ENCODE assay signal across 8 cellular contexts in genomic region chr17:44324092-44324570, GRCh38. TPM values are rescaled to one million over a fixed set of nuclear protein-coding genes. Genes with fewer than 3 reads are reported as not detected.
DNase-seq lines count a peak whose midpoint lies in the region; ATAC-seq and TF ChIP-seq lines count a peak whose summit lies in the region.

No MANE protein-coding gene starts in this region.

- no peaks in the 10 kb centered on the region for H3K27me3 Mint-ChIP-seq in activated naive CD4-positive, alpha-beta T cell treated with anti-CD3 and anti-CD28 coated beads, Interleukin-2, amount 50 U/mL, for 24 hours
- H3K27me3 Mint-ChIP-seq in endothelial cell (ENCODE audit: unreplicated experiment), result peaks cover 15% of the 10 kb centered on the region
- H3K27me3 Mint-ChIP-seq in natural killer cell (ENCODE audit: low read depth in 2 of 2), result no peaks in the 10 kb centered on the region

- no peaks in the 10 kb centered on the region for H3K9me2 ChIP-seq in OCI-LY7 (ENCODE audit: insufficient read depth, low read length)

- peak overlapping the region; percentile 98 for H3K4me2 ChIP-seq in OCI-LY7 (ENCODE audit: low read length)

- peak overlapping the region; percentile 88 for H3K4me3 Mint-ChIP-seq in activated naive CD4-positive, alpha-beta T cell treated with anti-CD3 and anti-CD28 coated beads, Interleukin-2, amount 50 U/mL, for 24 hours
- H3K4me3 Mint-ChIP-seq in endothelial cell (ENCODE audit: unreplicated experiment) (peak overlapping the region; percentile 92), natural killer cell (peak overlapping the region; percentile 83)

- H3K9me3 ChIP-seq in OCI-LY7 (ENCODE audit: low read length), result no peaks in the 10 kb centered on the region

- H3K4me1 ChIP-seq in OCI-LY7 (ENCODE audit: insufficient read depth, low read length, poor library complexity, severe bottlenecking), result peaks cover 29% of the 10 kb centered on the region

- peak overlapping the region; percentile 97 for H3K4me3 ChIP-seq in OCI-LY7 (ENCODE audit: low read depth, low read length, poor library complexity, severe bottlenecking)

- H2AFZ ChIP-seq in OCI-LY7 (ENCODE audit: low read length), result no peak overlapping the region

- peaks cover 3% of the 10 kb centered on the region for H3K36me3 Mint-ChIP-seq in activated naive CD4-positive, alpha-beta T cell treated with anti-CD3 and anti-CD28 coated beads, Interleukin-2, amount 50 U/mL, for 24 hours
- H3K36me3 Mint-ChIP-seq in endothelial cell (ENCODE audit: low read depth, unreplicated experiment) (peaks cover 11% of the 10 kb centered on the region), natural killer cell (no peaks in the 10 kb centered on the region)

- TF ChIP-seq CTCF in OCI-LY7 (conservative IDR thresholded peaks at IDR 0.05; ENCODE audit: low read length) (no peak), endothelial cell (IDR thresholded peaks at IDR 0.05; ENCODE audit: unreplicated experiment) (no peak), natural killer cell (IDR thresholded peaks at IDR 0.05) (no peak)

- peak overlapping the region; percentile 29 for H3K27ac ChIP-seq in OCI-LY7 (ENCODE audit: low read depth, low read length, poor library complexity, severe bottlenecking)

- peaks cover 40% of the 10 kb centered on the region for H3K36me3 ChIP-seq in OCI-LY7 (ENCODE audit: insufficient read depth, low read length)

- intact Hi-C loops in OCI-LY7 (cut with micrococcal nuclease; ENCODE audit: unreplicated experiment), result loop anchor here (2.0 to 10.0 kb wide), 3 partner anchors 105 to 249 kb away; partner anchors contain the start of genes G6PC3 and UBTF
- intact Hi-C loops in natural killer cell (cut with micrococcal nuclease), result no loop called here

- peaks cover 21% of the 10 kb centered on the region for H3K4me1 Mint-ChIP-seq in activated naive CD4-positive, alpha-beta T cell treated with anti-CD3 and anti-CD28 coated beads, Interleukin-2, amount 50 U/mL, for 24 hours
- peaks cover 2% of the 10 kb centered on the region for H3K4me1 Mint-ChIP-seq in endothelial cell (ENCODE audit: unreplicated experiment)
- peaks cover 5 to 26% of the 10 kb centered on the region in 2 donors for H3K4me1 Mint-ChIP-seq in natural killer cell

- no peaks in the 10 kb centered on the region for H3K9me3 Mint-ChIP-seq in activated naive CD4-positive, alpha-beta T cell treated with anti-CD3 and anti-CD28 coated beads, Interleukin-2, amount 50 U/mL, for 24 hours
- H3K9me3 Mint-ChIP-seq in endothelial cell (ENCODE audit: unreplicated experiment) (no peaks in the 10 kb centered on the region), natural killer cell (no peaks in the 10 kb centered on the region)

- ATAC-seq in natural killer cell, result no peak

- no TSS peak for BruUV-seq in OCI-LY7 (replicated peaks; lab: Mats Ljungman, UMichigan)

- CTCF ChIA-PET in OCI-LY7 (lab: Charles Lee; ENCODE audit: unreplicated experiment), result no interaction called here

- H3K79me2 ChIP-seq in OCI-LY7 (ENCODE audit: insufficient read depth, low read depth, low read length), result peaks cover 11% of the 10 kb centered on the region

- POLR2A ChIA-PET in OCI-LY7 (lab: Charles Lee), result no interaction called here

- H4K20me1 ChIP-seq in OCI-LY7 (ENCODE audit: insufficient read depth, low read length), result no peaks in the 10 kb centered on the region

- H3K27ac Mint-ChIP-seq in activated naive CD4-positive, alpha-beta T cell treated with anti-CD3 and anti-CD28 coated beads, Interleukin-2, amount 50 U/mL, for 24 hours, result peak overlapping the region; percentile 41
- H3K27ac Mint-ChIP-seq in endothelial cell (ENCODE audit: unreplicated experiment), result no peak overlapping the region
- H3K27ac Mint-ChIP-seq in natural killer cell, result peak overlapping the region; percentile 56 to 58

- DNase-seq in activated naive CD4-positive, alpha-beta T cell (lab: John Stamatoyannopoulos, UW), result no peak
- DNase-seq in OCI-LY7 (ENCODE audit: low spot score) (no peak), endothelial cell (ENCODE audit: low spot score) (no peak), natural killer cell (no peak), epidermal melanocyte (ENCODE audit: insufficient read length, low spot score) (no peak), NCI-H1436 treated with DMSO at 0.1 percent for 48 hours (lab: John Stamatoyannopoulos, UW) (no peak), NCI-H2107 treated with DMSO at 0.1 percent for 48 hours (lab: John Stamatoyannopoulos, UW; ENCODE audit: unreplicated experiment) (no peak)

RNA-seq across cellular contexts. Expression of gene SLC25A39, which starts 0.5 kb away (rescaled TPM):
- total RNA-seq in OCI-LY7 (2014; rRNA removed; shearing (Covaris generic)), result 135 and 156 TPM in 2 replicates
- total RNA-seq in OCI-LY7 (2022), result 142 and 159 TPM in 2 replicates
- total RNA-seq in endothelial cell (ENCODE audit: unreplicated experiment), result 124 TPM
- total RNA-seq in natural killer cell, result 100 to 1,000 TPM in 1 of 3 donors, 10 to 100 TPM in 2; 82.4 to 105 (median 97.9) TPM

RNA-seq across cellular contexts. Expression of gene RUNDC3A, which starts 15.7 kb away (rescaled TPM):
- 0.09 TPM in 1 of 2 replicates, not detected in the other for total RNA-seq in OCI-LY7 (2014; rRNA removed; shearing (Covaris generic))
- 0.24 TPM in 1 of 2 replicates, not detected in the other for total RNA-seq in OCI-LY7 (2022)
- total RNA-seq in endothelial cell (ENCODE audit: unreplicated experiment), result 0.82 TPM
- under 1 TPM in 2 of 3 donors, not detected in 1; 0.31 to 0.48 TPM for total RNA-seq in natural killer cell

RNA-seq across cellular contexts. Expression of gene GRN, which starts 21.0 kb away (rescaled TPM):
- 185 and 203 TPM in 2 replicates for total RNA-seq in OCI-LY7 (2014; rRNA removed; shearing (Covaris generic))
- 228 and 247 TPM in 2 replicates for total RNA-seq in OCI-LY7 (2022)
- 904 TPM for total RNA-seq in endothelial cell (ENCODE audit: unreplicated experiment)
- total RNA-seq in natural killer cell, result 10 to 100 TPM; 42.4 to 69.8 (median 55.6) TPM

RNA-seq across cellular contexts. Expression of gene FAM171A2, which starts 39.5 kb away (rescaled TPM):
- 3.4 and 8.8 TPM in 2 replicates for total RNA-seq in OCI-LY7 (2014; rRNA removed; shearing (Covaris generic))
- total RNA-seq in OCI-LY7 (2022) (4.2 and 4.6 TPM in 2 replicates), endothelial cell (ENCODE audit: unreplicated experiment) (53.7 TPM), natural killer cell (under 1 TPM; 0.20 to 0.43 (median 0.24) TPM)

RNA-seq across cellular contexts. Expression of gene SLC4A1, which starts 56.2 kb away (rescaled TPM):
- not detected in 2 replicates for total RNA-seq in OCI-LY7 (2014; rRNA removed; shearing (Covaris generic))
- total RNA-seq in OCI-LY7 (2022) (not detected in 2 replicates), endothelial cell (ENCODE audit: unreplicated experiment) (not detected), natural killer cell (not detected)
